In the genomic region with DNA sequence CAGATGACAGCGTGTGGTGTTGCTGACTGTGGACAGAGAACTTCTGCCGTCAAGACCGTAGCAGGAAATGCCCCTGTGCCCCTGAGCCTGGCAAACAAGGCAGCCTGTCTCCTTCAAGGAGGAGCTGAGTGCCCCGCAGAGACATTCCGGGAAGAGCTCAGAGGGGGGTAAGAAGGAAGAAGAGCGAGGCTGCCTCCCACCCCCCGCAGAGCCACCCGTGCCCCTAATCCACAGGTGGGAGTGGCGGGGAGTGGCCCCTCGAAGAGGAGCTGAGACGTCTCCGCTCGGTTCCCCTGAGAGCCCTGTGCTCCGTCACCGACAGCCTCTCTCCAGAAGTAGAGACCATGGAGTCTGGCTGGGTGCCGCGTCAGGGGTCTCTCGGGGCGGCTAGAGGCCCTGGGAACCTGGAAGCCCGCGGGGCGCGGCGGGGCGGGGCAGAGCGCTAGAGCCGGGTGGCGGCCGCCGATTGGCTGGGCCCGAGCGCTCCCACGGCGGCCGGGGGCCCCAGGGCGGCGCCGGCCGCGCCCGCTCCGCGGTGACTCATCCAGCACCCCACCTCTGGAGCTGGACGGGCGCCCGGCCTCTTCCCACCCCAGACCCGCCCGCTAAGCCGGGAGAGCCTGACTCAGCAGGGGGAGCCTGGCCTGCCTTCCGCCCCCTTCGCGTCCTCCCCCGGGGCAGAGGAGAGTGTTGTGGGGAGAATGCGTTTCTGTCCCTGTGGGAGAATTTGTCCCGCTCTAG, we compare ENCODE assay signal across 8 cellular contexts. TPM values are rescaled to one million over a fixed set of nuclear protein-coding genes. Genes with fewer than 3 reads are reported as not detected.
DNase-seq lines count a peak whose midpoint lies in the region; ATAC-seq and TF ChIP-seq lines count a peak whose summit lies in the region.

No MANE protein-coding gene starts in this region.

- in situ Hi-C loops in gastrocnemius medialis (cut with MboI; ENCODE audit: low sequenced_read_pairs in 4 of 4), result no loop called here

- H3K9me3 Mint-ChIP-seq in Caco-2 (ENCODE audit: unreplicated experiment), result no peaks in the 10 kb centered on the region
- H3K9me3 Mint-ChIP-seq in T-cell, result no peaks in the 10 kb centered on the region

- H3K27ac Mint-ChIP-seq in Caco-2 (ENCODE audit: unreplicated experiment), result peak overlapping the region; percentile 76
- H3K27ac Mint-ChIP-seq in T-cell, result peak overlapping the region; percentile 1 to 86

- H3K27me3 Mint-ChIP-seq in Caco-2 (ENCODE audit: insufficient read depth, unreplicated experiment), result no peaks in the 10 kb centered on the region
- H3K27me3 Mint-ChIP-seq in T-cell, result no peaks in the 10 kb centered on the region

- intact Hi-C loops in Caco-2 (cut with micrococcal nuclease; ENCODE audit: unreplicated experiment) (loop anchor here (5.0 kb wide), 1 partner anchor 732 kb away; no protein-coding TSS in a partner anchor), gastrocnemius medialis (cut with DNase I; ENCODE audit: low total_unique reads) (no loop called here)

- H3K36me3 Mint-ChIP-seq in Caco-2 (ENCODE audit: insufficient read depth, unreplicated experiment) (no peaks in the 10 kb centered on the region), T-cell (no peaks in the 10 kb centered on the region)

- H3K9me2 ChIP-seq in hepatocyte (replicated peaks; ENCODE audit: insufficient read depth), result no peaks in the 10 kb centered on the region

- CTCF ChIA-PET in Caco-2 (lab: Charles Lee), result interaction anchor here (0.5 to 1.1 kb wide), 4 partner anchors 8 to 180 kb away, joined by 3 to 7 read pairs (median 3); no protein-coding TSS in a partner anchor
- CTCF ChIA-PET in T-cell (lab: Charles Lee), result interaction anchor here (0.5 to 5.0 kb wide), 10 partner anchors 9 to 293 kb away, joined by 3 to 37 read pairs (median 4); no protein-coding TSS in a partner anchor

- POLR2A ChIA-PET in Caco-2 (lab: Charles Lee), result interaction anchor here (1.0 kb wide), 1 partner anchor 107 kb away, joined by 6 read pairs; no protein-coding TSS in a partner anchor
- POLR2A ChIA-PET in T-cell (lab: Charles Lee), result interaction anchor here (0.5 to 0.9 kb wide), 3 partner anchors 292 to 830 kb away, joined by 3 to 5 read pairs (median 3); no protein-coding TSS in a partner anchor

- H3K4me1 ChIP-seq in Caco-2, result peaks cover 43% of the 10 kb centered on the region
- H3K4me1 ChIP-seq in hepatocyte (ENCODE audit: insufficient read depth), result peaks cover 51% of the 10 kb centered on the region
- H3K4me1 ChIP-seq in gastrocnemius medialis, result peaks cover 5 to 9% of the 10 kb centered on the region in 2 donors

- H3K27ac ChIP-seq in hepatocyte (peak overlapping the region; percentile 91), gastrocnemius medialis (peak overlapping the region; percentile 42 to 62 (median 46))

- WGBS in hepatocyte (ENCODE audit: low lambda C conversion rate, missing lambda C conversion rate), result 5% methylated on average over 29 of the region's 55 CpGs

- H3K27me3 ChIP-seq in Caco-2 (replicated peaks; ENCODE audit: control insufficient read depth, insufficient read depth, low read length) (no peaks in the 10 kb centered on the region), hepatocyte (no peaks in the 10 kb centered on the region), gastrocnemius medialis (no peaks in the 10 kb centered on the region)

- H3K79me2 ChIP-seq in hepatocyte, result no peaks in the 10 kb centered on the region

- no peak for TF ChIP-seq POLR2A in gastrocnemius medialis (IDR thresholded peaks at IDR 0.05)

- H3K36me3 ChIP-seq in Caco-2 (ENCODE audit: control insufficient read depth, insufficient read depth, low read length) (no peaks in the 10 kb centered on the region; the same call in 1 of the 2 replicates), hepatocyte (replicated peaks; ENCODE audit: insufficient read depth, low read depth) (no peaks in the 10 kb centered on the region), gastrocnemius medialis (no peaks in the 10 kb centered on the region)

- TSS peak; percentile 86 for BruUV-seq in Caco-2 (replicated peaks; lab: Mats Ljungman, UMichigan)

- H3K9me3 ChIP-seq in Caco-2 (no peaks in the 10 kb centered on the region), hepatocyte (ENCODE audit: low read depth) (no peaks in the 10 kb centered on the region), gastrocnemius medialis (no peaks in the 10 kb centered on the region)

- TF ChIP-seq CTCF in Caco-2 (IDR thresholded peaks at IDR 0.05; ENCODE audit: insufficient read depth in 1 of 2, low read depth in 1 of 2, low read length in 1 of 2, severe bottlenecking in 1 of 2, unreplicated experiment in 1 of 2) (no peak), hepatocyte (IDR thresholded peaks at IDR 0.05; ENCODE audit: poor library complexity) (no peak), gastrocnemius medialis (IDR thresholded peaks at IDR 0.05 in 4 of 5, conservative IDR thresholded peaks at IDR 0.05 in 1 of 5) (no peak)

- peak overlapping the region; percentile 30 for H2AFZ ChIP-seq in hepatocyte

- peaks cover 32% of the 10 kb centered on the region for H3K4me1 Mint-ChIP-seq in Caco-2 (ENCODE audit: low read depth, unreplicated experiment)
- H3K4me1 Mint-ChIP-seq in T-cell, result peaks cover 25 to 40% (median 27%) of the 10 kb centered on the region in 3 donors

- H3K4me2 ChIP-seq in hepatocyte, result peak overlapping the region; percentile 80

- ATAC-seq in T-cell (replicated peaks in 1 of 4) (peak; percentile 68 to 79 (median 74)), gastrocnemius medialis (peak; percentile 54 to 65), GM18517 (IDR thresholded peaks at IDR 0.05; ENCODE audit: unreplicated experiment) (no peak)

- peak overlapping the region; percentile 49 for H3K4me3 ChIP-seq in Caco-2 (ENCODE audit: low read depth, low read length)
- peak overlapping the region; percentile 2 for H3K4me3 ChIP-seq in hepatocyte
- H3K4me3 ChIP-seq in gastrocnemius medialis, result peak overlapping the region; percentile 43 to 53 (median 50)

- peak overlapping the region; percentile 80 for H3K4me3 Mint-ChIP-seq in Caco-2 (ENCODE audit: unreplicated experiment)
- peak overlapping the region; percentile 65 to 83 (median 78) for H3K4me3 Mint-ChIP-seq in T-cell

- no peaks in the 10 kb centered on the region for H4K20me1 ChIP-seq in hepatocyte (ENCODE audit: insufficient read depth, poor library complexity, severe bottlenecking)

- DNase-seq in Caco-2 (peak; percentile 70 to 71), HUDEP-2 (lab: John Stamatoyannopoulos, UW; ENCODE audit: unreplicated experiment in 76 of 76) (peak in 74 of 76 experiments; percentile 23 to 93 (median 84)), T-cell (peak in 21 of 34 experiments; percentile 5 to 61 (median 27)), astrocyte of the hippocampus (ENCODE audit: low read depth, low spot score) (peak; percentile 97), hepatocyte (ENCODE audit: low spot score) (peak; percentile 96), gastrocnemius medialis (peak; percentile 35 to 55), pons (ENCODE audit: low spot score) (no peak)

RNA-seq across cellular contexts. Expression of gene KRT78, which starts 25.2 kb away (rescaled TPM):
- total RNA-seq in Caco-2 (2022) (not detected in 2 replicates), T-cell (not detected), hepatocyte (0.08 TPM in 1 of 2 replicates, not detected in the other), gastrocnemius medialis (not detected)
- not detected in 2 replicates for polyA plus RNA-seq in hepatocyte

RNA-seq across cellular contexts. Expression of gene KRT8, which starts 30.9 kb away (rescaled TPM):
- total RNA-seq in Caco-2 (2022) (3,707 and 3,725 TPM in 2 replicates), T-cell (10 to 100 TPM in 2 of 5 donors, 1 to 10 TPM in 1, under 1 TPM in 2; 0.42 to 13.3 (median 8.0) TPM), hepatocyte (1,376 and 1,381 TPM in 2 replicates), gastrocnemius medialis (1 to 10 TPM in 3 of 4 donors, not detected in 1; 1.4 to 7.0 (median 3.1) TPM)
- polyA plus RNA-seq in hepatocyte, result 2,058 and 2,283 TPM in 2 replicates

RNA-seq across cellular contexts. Expression of gene KRT79, which starts 39.9 kb away (rescaled TPM):
- total RNA-seq in Caco-2 (2022), result not detected in 2 replicates
- under 1 TPM in 1 of 5 donors, not detected in 4; 0.28 TPM for total RNA-seq in T-cell
- 0.07 TPM in 1 of 2 replicates, not detected in the other for total RNA-seq in hepatocyte
- polyA plus RNA-seq in hepatocyte, result 0.44 TPM in 1 of 2 replicates, not detected in the other
- total RNA-seq in gastrocnemius medialis, result not detected

Comparison
In these comparisons a context has a peak if more than half of its experiments do, and no peak if none do; other contexts are left out.
1. RNA of gene KRT8, which starts 30.9 kb away (total RNA-seq): 3,707 to 3,725 TPM in Caco-2 and 1,376 to 1,381 TPM in hepatocyte; 0.42 to 13.3 TPM in T-cell and 1.4 to 7.0 TPM in gastrocnemius medialis; every median in the first group is over 10 times any median in the second.
2. Peak in every context shown above with its lines, with median percentiles within 50 percentile points of each other: H3K4me3 ChIP-seq.